In genomic region chr5:141604318-141604717, GRCh38 we compare ENCODE assay signal across 8 cellular contexts. TPM values are rescaled to one million over a fixed set of nuclear protein-coding genes. Genes with fewer than 3 reads are reported as not detected.
DNase-seq lines count a peak whose midpoint lies in the region; ATAC-seq and TF ChIP-seq lines count a peak whose summit lies in the region.

No MANE protein-coding gene starts in this region.

- peak overlapping the region in 1 of 2 donors; percentile 25 for H3K4me3 ChIP-seq in CD4-positive, alpha-beta memory T cell (ENCODE audit: low read length in 2 of 2)

- POLR2A ChIA-PET in CD4-positive, alpha-beta memory T cell (lab: Charles Lee; ENCODE audit: partially characterized antibody), result interaction anchor here (1.2 to 14.5 kb wide), 4 partner anchors 11 to 46 kb away, joined by 7 to 314 read pairs (median 53); partner anchors contain the start of genes DIAPH1, FCHSD1, HDAC3 and RELL2

- H3K27me3 ChIP-seq in CD4-positive, alpha-beta memory T cell (ENCODE audit: insufficient read depth, low read length), result no peaks in the 10 kb centered on the region

- no peaks in the 10 kb centered on the region for H3K9me3 Mint-ChIP-seq in CD4-positive, alpha-beta memory T cell
- no peaks in the 10 kb centered on the region for H3K9me3 Mint-ChIP-seq in activated naive CD4-positive, alpha-beta T cell treated with anti-CD3 and anti-CD28 coated beads, Interleukin-2, amount 50 U/mL, for 72 hours

- intact Hi-C loops in CD4-positive, alpha-beta memory T cell (cut with micrococcal nuclease), result no loop called here

- no peak for TF ChIP-seq RAD21 in Ishikawa (IDR thresholded peaks at IDR 0.05; ENCODE audit: low read depth)

- CTCF ChIA-PET in CD4-positive, alpha-beta memory T cell (lab: Charles Lee; ENCODE audit: partially characterized antibody), result interaction anchor here (1.5 to 11.1 kb wide), 4 partner anchors 12 to 357 kb away, joined by 4 to 169 read pairs (median 86); partner anchors contain the start of gene DIAPH1

- no peaks in the 10 kb centered on the region for H3K27me3 Mint-ChIP-seq in CD4-positive, alpha-beta memory T cell

- peak; percentile 46 to 78 for ATAC-seq in activated naive CD4-positive, alpha-beta T cell treated with anti-CD3 and anti-CD28 coated beads, Interleukin-2, amount 50 U/mL, for 72 hours
- ATAC-seq in stimulated activated naive CD8-positive, alpha-beta T cell treated with anti-CD3 and anti-CD28 coated beads, Interleukin-15, Interleukin-2, amounts not matched to agents 100 U/mL and 50 U/mL, for 24 hours, result peak; percentile 38

- peaks cover 0 to 11% of the 10 kb centered on the region in 2 donors for H3K36me3 Mint-ChIP-seq in CD4-positive, alpha-beta memory T cell
- H3K36me3 Mint-ChIP-seq in activated naive CD4-positive, alpha-beta T cell treated with anti-CD3 and anti-CD28 coated beads, Interleukin-2, amount 50 U/mL, for 72 hours, result no peaks in the 10 kb centered on the region

- no peak for TF ChIP-seq EP300 in Ishikawa (IDR thresholded peaks at IDR 0.05; ENCODE audit: borderline replicate concordance)

- peaks cover 68 to 98% (median 83%) of the 10 kb centered on the region in 4 donors for H3K4me1 Mint-ChIP-seq in CD4-positive, alpha-beta memory T cell

- H3K4me3 Mint-ChIP-seq in CD4-positive, alpha-beta memory T cell, result peak overlapping the region; percentile 45 to 87 (median 80)

- no peaks in the 10 kb centered on the region for H3K36me3 ChIP-seq in CD4-positive, alpha-beta memory T cell (ENCODE audit: insufficient read depth, low read length)

- DNase-seq in CD4-positive, alpha-beta memory T cell, result no peak
- no peak for DNase-seq in activated naive CD4-positive, alpha-beta T cell treated with anti-CD3 and anti-CD28 coated beads, Interleukin-2, amount 50 U/mL, for 72 hours (ENCODE audit: low spot score in 2 of 2)
- DNase-seq in hepatic stellate cell (ENCODE audit: low spot score), result peak; percentile 83
- DNase-seq in stimulated activated naive CD8-positive, alpha-beta T cell treated with anti-CD3 and anti-CD28 coated beads, Interleukin-15, Interleukin-2, amounts not matched to agents 100 U/mL and 50 U/mL, for 24 hours, result peak; percentile 17
- DNase-seq in D341Med (ENCODE audit: low spot score), result no peak
- DNase-seq in GM19238 (ENCODE audit: insufficient read length, low spot score), result no peak
- DNase-seq in NCI-H1694 (lab: John Stamatoyannopoulos, UW), result no peak

- no peaks in the 10 kb centered on the region for H3K9me3 ChIP-seq in CD4-positive, alpha-beta memory T cell (ENCODE audit: control insufficient read depth in 1 of 2, low read length in 2 of 2)

- peak overlapping the region; percentile 89 to 96 (median 93) for H3K27ac Mint-ChIP-seq in CD4-positive, alpha-beta memory T cell
- H3K27ac Mint-ChIP-seq in activated naive CD4-positive, alpha-beta T cell treated with anti-CD3 and anti-CD28 coated beads, Interleukin-2, amount 50 U/mL, for 72 hours, result peak overlapping the region; percentile 80 to 87

- H3K27ac ChIP-seq in CD4-positive, alpha-beta memory T cell (ENCODE audit: low read depth, low read length), result peak overlapping the region; percentile 72

- peaks cover 98% of the 10 kb centered on the region for H3K4me1 ChIP-seq in CD4-positive, alpha-beta memory T cell (ENCODE audit: insufficient read depth, low read length)

TF ChIP-seq in Ishikawa, 13 proteins besides CTCF, POLR2A, EP300 and RAD21:
- TF ChIP-seq, protein P1, sequence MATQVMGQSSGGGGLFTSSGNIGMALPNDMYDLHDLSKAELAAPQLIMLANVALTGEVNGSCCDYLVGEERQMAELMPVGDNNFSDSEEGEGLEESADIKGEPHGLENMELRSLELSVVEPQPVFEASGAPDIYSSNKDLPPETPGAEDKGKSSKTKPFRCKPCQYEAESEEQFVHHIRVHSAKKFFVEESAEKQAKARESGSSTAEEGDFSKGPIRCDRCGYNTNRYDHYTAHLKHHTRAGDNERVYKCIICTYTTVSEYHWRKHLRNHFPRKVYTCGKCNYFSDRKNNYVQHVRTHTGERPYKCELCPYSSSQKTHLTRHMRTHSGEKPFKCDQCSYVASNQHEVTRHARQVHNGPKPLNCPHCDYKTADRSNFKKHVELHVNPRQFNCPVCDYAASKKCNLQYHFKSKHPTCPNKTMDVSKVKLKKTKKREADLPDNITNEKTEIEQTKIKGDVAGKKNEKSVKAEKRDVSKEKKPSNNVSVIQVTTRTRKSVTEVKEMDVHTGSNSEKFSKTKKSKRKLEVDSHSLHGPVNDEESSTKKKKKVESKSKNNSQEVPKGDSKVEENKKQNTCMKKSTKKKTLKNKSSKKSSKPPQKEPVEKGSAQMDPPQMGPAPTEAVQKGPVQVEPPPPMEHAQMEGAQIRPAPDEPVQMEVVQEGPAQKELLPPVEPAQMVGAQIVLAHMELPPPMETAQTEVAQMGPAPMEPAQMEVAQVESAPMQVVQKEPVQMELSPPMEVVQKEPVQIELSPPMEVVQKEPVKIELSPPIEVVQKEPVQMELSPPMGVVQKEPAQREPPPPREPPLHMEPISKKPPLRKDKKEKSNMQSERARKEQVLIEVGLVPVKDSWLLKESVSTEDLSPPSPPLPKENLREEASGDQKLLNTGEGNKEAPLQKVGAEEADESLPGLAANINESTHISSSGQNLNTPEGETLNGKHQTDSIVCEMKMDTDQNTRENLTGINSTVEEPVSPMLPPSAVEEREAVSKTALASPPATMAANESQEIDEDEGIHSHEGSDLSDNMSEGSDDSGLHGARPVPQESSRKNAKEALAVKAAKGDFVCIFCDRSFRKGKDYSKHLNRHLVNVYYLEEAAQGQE (IDR thresholded peaks at IDR 0.05; ENCODE audit: low read depth), result no peak
- TF ChIP-seq CEBPB (IDR thresholded peaks at IDR 0.05) (0 out of 2 replicates have a peak, but pooled peaks have one; percentile 30), TEAD4 (IDR thresholded peaks at IDR 0.05) (0 out of 2 replicates have a peak, but pooled peaks have one; percentile 9)
- TF ChIP-seq, protein P2, sequence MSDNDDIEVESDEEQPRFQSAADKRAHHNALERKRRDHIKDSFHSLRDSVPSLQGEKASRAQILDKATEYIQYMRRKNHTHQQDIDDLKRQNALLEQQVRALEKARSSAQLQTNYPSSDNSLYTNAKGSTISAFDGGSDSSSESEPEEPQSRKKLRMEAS (IDR thresholded peaks at IDR 0.05), result no peak

RNA-seq across cellular contexts. Expression of gene DIAPH1, which starts 14.5 kb away (rescaled TPM):
- total RNA-seq in CD4-positive, alpha-beta memory T cell, result 100 to 1,000 TPM; 211 TPM
- polyA plus RNA-seq in CD4-positive, alpha-beta memory T cell, result 100 to 1,000 TPM in 1 of 2 donors, 10 to 100 TPM in 1; 81.5 to 145 TPM
- total RNA-seq in activated naive CD4-positive, alpha-beta T cell treated with anti-CD3 and anti-CD28 coated beads, Interleukin-2, amount 50 U/mL, for 72 hours, result 100 to 1,000 TPM; 184 to 216 TPM

RNA-seq across cellular contexts. Expression of gene HDAC3, which starts 32.3 kb away (rescaled TPM):
- total RNA-seq in CD4-positive, alpha-beta memory T cell, result 10 to 100 TPM; 85.1 to 91.0 TPM
- 100 to 1,000 TPM in 1 of 2 donors, 10 to 100 TPM in 1; 92.8 to 137 TPM for polyA plus RNA-seq in CD4-positive, alpha-beta memory T cell
- 100 to 1,000 TPM in 1 of 2 donors, 10 to 100 TPM in 1; 70.7 to 110 TPM for total RNA-seq in activated naive CD4-positive, alpha-beta T cell treated with anti-CD3 and anti-CD28 coated beads, Interleukin-2, amount 50 U/mL, for 72 hours

RNA-seq across cellular contexts. Expression of gene RELL2, which starts 32.5 kb away (rescaled TPM):
- 10 to 100 TPM; 20.4 to 21.3 TPM for total RNA-seq in CD4-positive, alpha-beta memory T cell
- polyA plus RNA-seq in CD4-positive, alpha-beta memory T cell, result 1 to 10 TPM; 3.0 to 5.4 TPM
- 10 to 100 TPM; 22.2 to 34.2 TPM for total RNA-seq in activated naive CD4-positive, alpha-beta T cell treated with anti-CD3 and anti-CD28 coated beads, Interleukin-2, amount 50 U/mL, for 72 hours

RNA-seq across cellular contexts. Expression of gene FCHSD1, which starts 46.9 kb away (rescaled TPM):
- total RNA-seq in CD4-positive, alpha-beta memory T cell, result 100 to 1,000 TPM; 106 to 110 TPM
- polyA plus RNA-seq in CD4-positive, alpha-beta memory T cell, result 1 to 10 TPM; 7.1 to 9.9 TPM
- 10 to 100 TPM; 44.9 to 62.9 TPM for total RNA-seq in activated naive CD4-positive, alpha-beta T cell treated with anti-CD3 and anti-CD28 coated beads, Interleukin-2, amount 50 U/mL, for 72 hours

Comparison
In these comparisons a context has a peak if more than half of its experiments do, and no peak if none do; other contexts are left out.
1. DNase-seq: peak in hepatic stellate cell (single experiment) and stimulated activated naive CD8-positive, alpha-beta T cell treated with anti-CD3 and anti-CD28 coated beads, Interleukin-15, Interleukin-2, amounts not matched to agents 100 U/mL and 50 U/mL, for 24 hours (single experiment); none in CD4-positive, alpha-beta memory T cell (0 of 5), activated naive CD4-positive, alpha-beta T cell treated with anti-CD3 and anti-CD28 coated beads, Interleukin-2, amount 50 U/mL, for 72 hours (0 of 2), D341Med (single experiment), GM19238 (single experiment) and NCI-H1694 (single experiment).